In genomic region chr12:16766736-16767135, GRCh38 we compare ENCODE assay signal across 16 cellular contexts.
DNase-seq lines count a peak whose midpoint lies in the region; ATAC-seq and TF ChIP-seq lines count a peak whose summit lies in the region.
"Had no signal": no experiment of that assay in that cellular context is flagged by ENCODE, and none has a peak within 500 bp of the region (broad histone marks: within the 10 kb centered on the region; RNA-seq: fewer than 3 reads in every experiment).

No MANE protein-coding gene starts in this region.

- H3K4me1 Mint-ChIP-seq in CD4-positive, alpha-beta T cell (ENCODE audit: low read depth), result no peaks in the 10 kb centered on the region

- no CpG with 5 or more reads among the region's 1 CpG for WGBS in neuronal stem cell (ENCODE audit: extremely low coverage in 2 of 2, insufficient read length in 2 of 2, insufficient replicate concordance in 1 of 2), 2 donors

- no peak overlapping the region for H2AK5ac ChIP-seq in neuronal stem cell (ENCODE audit: low read depth, low read length)

- no peaks in the 10 kb centered on the region for H3K36me3 ChIP-seq in BLaER1 treated with 17β-estradiol and CSF1 and Interleukin-3, amounts not matched to agents 10 nM and 100 nM
- no peaks in the 10 kb centered on the region for H3K36me3 ChIP-seq in neuronal stem cell (replicated peaks in 1 of 2; ENCODE audit: control insufficient read depth in 2 of 2, insufficient read depth in 2 of 2, low read length in 2 of 2)
- H3K36me3 ChIP-seq: HAP-1 had no signal

- H3K4me1 ChIP-seq in BLaER1 treated with 17β-estradiol and CSF1 and Interleukin-3, amounts not matched to agents 10 nM and 100 nM, result peaks cover 0 to 25% (median 9%) of the 10 kb centered on the region in 10 experiments; a peak in 9 of 20 replicates
- H3K4me1 ChIP-seq in neuronal stem cell (ENCODE audit: control insufficient read depth in 2 of 2, insufficient read depth in 1 of 2, low read depth in 1 of 2, low read length in 2 of 2), result peaks cover 0 to 8% of the 10 kb centered on the region in 2 donors

- CTCF ChIA-PET in CD4-positive, alpha-beta T cell (lab: Charles Lee), result no interaction called here

- H4K91ac ChIP-seq in neuronal stem cell (ENCODE audit: low read depth, low read length, poor library complexity), result no peak overlapping the region

- no peak overlapping the region for H2BK12ac ChIP-seq in neuronal stem cell (ENCODE audit: low read length)

- POLR2A ChIA-PET in CD4-positive, alpha-beta T cell (lab: Charles Lee), result no interaction called here

- H3K14ac ChIP-seq in neuronal stem cell (ENCODE audit: low read length), result no peak overlapping the region

- H3K4me2 ChIP-seq in BLaER1 treated with 17β-estradiol and CSF1 and Interleukin-3, amounts not matched to agents 10 nM and 100 nM, result peak overlapping the region in 6 of 11 experiments; percentile 6 to 73 (median 50); a peak in 9 of 22 replicates
- no peak overlapping the region for H3K4me2 ChIP-seq in neuronal stem cell (ENCODE audit: insufficient read depth, low read length, poor library complexity, severe bottlenecking)

- no peak overlapping the region for H3K23ac ChIP-seq in neuronal stem cell (ENCODE audit: low read depth, low read length, poor library complexity)

- in situ Hi-C loops in astrocyte of the spinal cord (cut with HindIII; ENCODE audit: low sequenced_read_pairs), result no loop called here

- peaks cover 0 to 27% (median 12%) of the 10 kb centered on the region in 11 experiments; a peak in 11 of 22 replicates for H3K9me3 ChIP-seq in BLaER1 treated with 17β-estradiol and CSF1 and Interleukin-3, amounts not matched to agents 10 nM and 100 nM (replicated peaks in 1 of 11)
- no peaks in the 10 kb centered on the region for H3K9me3 ChIP-seq in neuronal stem cell (replicated peaks in 1 of 2; ENCODE audit: control insufficient read depth in 2 of 2, insufficient read depth in 1 of 2, low read depth in 1 of 2, low read length in 2 of 2)
- H3K9me3 ChIP-seq in CD4-positive, alpha-beta T cell (ENCODE audit: control insufficient read depth, low read length), result no peaks in the 10 kb centered on the region
- H3K9me3 ChIP-seq: HAP-1 had no signal

- no peak overlapping the region for H3K18ac ChIP-seq in neuronal stem cell (ENCODE audit: low read length)

- no peak overlapping the region for H3K4ac ChIP-seq in neuronal stem cell (ENCODE audit: low read length)

- intact Hi-C loops in CD4-positive, alpha-beta T cell (cut with DNase I, micrococcal nuclease), result no loop called here

- H3K27me3 Mint-ChIP-seq in CD4-positive, alpha-beta T cell, result no peaks in the 10 kb centered on the region

- H3K79me1 ChIP-seq in neuronal stem cell (ENCODE audit: low read depth, low read length), result no peaks in the 10 kb centered on the region

- DNase-seq in NOMO-1 treated with DMSO at 0.1 percent for 48 hours (lab: John Stamatoyannopoulos, UW; ENCODE audit: unreplicated experiment) (peak; percentile 87), astrocyte of the spinal cord (ENCODE audit: low read depth, low spot score) (peak; percentile 7), neuronal stem cell (ENCODE audit: low spot score) (no peak), iPS-NIHi7 (ENCODE audit: extremely low spot score) (no peak)
- DNase-seq in stimulated activated CD4-positive, alpha-beta T cell treated with anti-CD3 and anti-CD28 coated beads, Interleukin-15, amount 100 ng/mL, for 24 hours, result no peak
- no peak for DNase-seq in activated T-cell treated with anti-CD3 and anti-CD28 coated beads, Interleukin-2, amount 50 U/mL, for 1 hour
- no peak for DNase-seq in CD4-positive, alpha-beta T cell
- DNase-seq: DMS153, NCI-H1048, NCI-H1436 treated with DMSO at 0.1 percent for 48 hours, NCI-H2081 treated with DMSO at 0.1 percent for 48 hours, NCI-H510A had no signal

- H3K4me3 ChIP-seq in BLaER1 treated with 17β-estradiol and CSF1 and Interleukin-3, amounts not matched to agents 10 nM and 100 nM, result no peak overlapping the region
- H3K4me3 ChIP-seq in astrocyte of the spinal cord (ENCODE audit: low read depth, low read length) (no peak overlapping the region), neuronal stem cell (ENCODE audit: low read length in 2 of 2) (no peak overlapping the region)
- H3K4me3 ChIP-seq: HAP-1 had no signal

- no peaks in the 10 kb centered on the region for H3K36me3 Mint-ChIP-seq in CD4-positive, alpha-beta T cell (ENCODE audit: low read depth)

- H3K4me3 Mint-ChIP-seq in CD4-positive, alpha-beta T cell, result no peak overlapping the region

- TF ChIP-seq CTCF in astrocyte of the spinal cord (IDR thresholded peaks at IDR 0.05; ENCODE audit: low read depth, low read length), result no peak
- no peak for TF ChIP-seq CTCF in CD4-positive, alpha-beta T cell (IDR thresholded peaks at IDR 0.05)

- no peak overlapping the region for H2BK120ac ChIP-seq in neuronal stem cell (ENCODE audit: low read depth, low read length)

- no peak overlapping the region for H2BK5ac ChIP-seq in neuronal stem cell (ENCODE audit: low read length)

- H3K9me3 Mint-ChIP-seq in CD4-positive, alpha-beta T cell, result peaks cover 14% of the 10 kb centered on the region

- no peak overlapping the region for H2BK15ac ChIP-seq in neuronal stem cell (ENCODE audit: low read length)

- ATAC-seq in CD4-positive, alpha-beta T cell (ENCODE audit: poor library complexity), result no peak

- no peaks in the 10 kb centered on the region for H3K27me3 ChIP-seq in BLaER1 treated with 17β-estradiol and CSF1 and Interleukin-3, amounts not matched to agents 10 nM and 100 nM
- H3K27me3 ChIP-seq in neuronal stem cell (ENCODE audit: control insufficient read depth in 3 of 3, insufficient read depth in 3 of 3, low read depth in 1 of 3, low read length in 3 of 3), result peaks cover 0 to 2% (median 0%) of the 10 kb centered on the region in 3 experiments
- H3K27me3 ChIP-seq in CD4-positive, alpha-beta T cell (ENCODE audit: control insufficient read depth, insufficient read depth, low read length), result no peaks in the 10 kb centered on the region

- H4K20me1 ChIP-seq in BLaER1 treated with 17β-estradiol and CSF1 and Interleukin-3, amounts not matched to agents 10 nM and 100 nM, result no peaks in the 10 kb centered on the region

- H3K9ac ChIP-seq in BLaER1 treated with 17β-estradiol and CSF1 and Interleukin-3, amounts not matched to agents 10 nM and 100 nM, result peak overlapping the region in 2 of 11 experiments; percentile 45 to 54; a peak in 5 of 22 replicates
- H3K9ac ChIP-seq in neuronal stem cell (ENCODE audit: low read depth, low read length, poor library complexity), result no peak overlapping the region

- no peak overlapping the region for H4K8ac ChIP-seq in neuronal stem cell (ENCODE audit: low read depth, low read length)

- H2AFZ ChIP-seq in neuronal stem cell (ENCODE audit: low read length), result no peak overlapping the region

- no peak overlapping the region for H3K27ac Mint-ChIP-seq in CD4-positive, alpha-beta T cell

- H3K27ac ChIP-seq in BLaER1 treated with 17β-estradiol and CSF1 and Interleukin-3, amounts not matched to agents 10 nM and 100 nM, result peak overlapping the region in 5 of 11 experiments; percentile 31 to 73 (median 57); a peak in 8 of 22 replicates
- peak overlapping the region; percentile 50 for H3K27ac ChIP-seq in neuronal stem cell (replicated peaks; ENCODE audit: low read length)
- H3K27ac ChIP-seq in CD4-positive, alpha-beta T cell (ENCODE audit: low read depth, low read length), result no peak overlapping the region
- H3K27ac ChIP-seq: C4-2B, RWPE1 had no signal

Comparison
In these comparisons a context has a peak if more than half of its experiments do, and no peak if none do; other contexts are left out.
1. DNase-seq: peak in NOMO-1 treated with DMSO at 0.1 percent for 48 hours (single experiment) and astrocyte of the spinal cord (single experiment); none in neuronal stem cell (single experiment), stimulated activated CD4-positive, alpha-beta T cell treated with anti-CD3 and anti-CD28 coated beads, Interleukin-15, amount 100 ng/mL, for 24 hours (single experiment), iPS-NIHi7 (single experiment), activated T-cell treated with anti-CD3 and anti-CD28 coated beads, Interleukin-2, amount 50 U/mL, for 1 hour (single experiment) and CD4-positive, alpha-beta T cell (0 of 10).